ENCODE assay signal across 17 cellular contexts in the genomic region with DNA sequence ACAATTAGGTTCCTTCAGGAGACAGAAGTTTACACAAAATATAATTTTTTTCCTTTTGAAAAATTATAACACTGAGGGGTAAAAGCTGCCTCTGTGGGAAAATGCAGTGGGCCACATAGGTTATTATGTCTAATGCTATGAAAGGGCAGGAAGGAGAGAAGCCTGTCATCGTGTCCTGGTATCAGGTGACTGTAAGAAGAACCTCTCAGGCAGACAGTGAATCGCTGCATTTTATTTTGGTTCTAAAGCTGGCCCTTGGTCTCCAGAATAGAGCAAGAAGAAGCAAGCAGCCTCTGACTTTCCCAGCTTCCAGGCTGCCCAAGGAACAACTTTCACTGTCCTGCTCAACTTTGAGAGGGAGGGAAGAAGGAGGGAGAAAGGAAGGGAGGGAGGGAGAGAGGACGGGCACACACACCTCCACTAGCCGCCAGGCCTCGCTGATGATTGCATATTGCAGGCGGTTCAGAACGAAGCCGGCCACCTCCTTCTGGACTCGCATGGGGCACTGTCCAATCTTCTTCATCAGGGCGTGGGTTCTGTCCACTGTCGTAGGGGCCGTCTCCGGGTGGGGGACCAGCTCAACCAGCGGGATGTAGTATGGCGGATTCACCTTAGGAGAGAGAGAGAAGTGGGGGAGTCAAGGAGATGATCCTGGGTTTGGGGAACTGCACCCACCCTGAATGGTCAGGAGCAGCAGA.
A peak's percentile ranks its signal among the peaks of the same experiment; 100 is the strongest.
DNase-seq lines count a peak whose midpoint lies in the region; ATAC-seq, FAIRE-seq and TF ChIP-seq lines count a peak whose summit lies in the region.
"Had no signal": no experiment of that assay in that cellular context is flagged by ENCODE, and none has a peak within 500 bp of the region (broad histone marks: within the 10 kb centered on the region; RNA-seq: fewer than 3 reads in every experiment).

No MANE protein-coding gene starts in this region.

- intact Hi-C loops in Right ventricle myocardium superior (cut with DNase I) (no loop called here), cardiac septum (cut with DNase I) (no loop called here)

- no peaks in the 10 kb centered on the region for H3K27me3 Mint-ChIP-seq in activated T-cell treated with anti-CD3 and anti-CD28 coated beads, Interleukin-2, amount 50 U/mL, for 4 hours (ENCODE audit: low read depth)

- H3K9me3 Mint-ChIP-seq in activated T-cell treated with anti-CD3 and anti-CD28 coated beads, Interleukin-2, amount 50 U/mL, for 4 hours = no peaks in the 10 kb centered on the region
- H3K9me3 Mint-ChIP-seq: CD8-positive, alpha-beta memory T cell had no signal

- TF ChIP-seq CTCF in keratinocyte (optimal IDR thresholded peaks at IDR 0.05 in 1 of 3, IDR thresholded peaks at IDR 0.05 in 1 of 3, conservative IDR thresholded peaks at IDR 0.05 in 1 of 3; ENCODE audit: extremely low read depth in 1 of 3, insufficient read depth in 2 of 3, low read length in 3 of 3) = no peak

- H3K4me3 ChIP-seq in keratinocyte (ENCODE audit: control insufficient read depth in 2 of 3, extremely low read depth in 1 of 3, insufficient read depth in 2 of 3, low read depth in 1 of 3, low read length in 3 of 3) = no peak overlapping the region
- H3K4me3 ChIP-seq: PC-9 had no signal

- peak overlapping the region; percentile 60 for H3K27ac ChIP-seq in keratinocyte (ENCODE audit: control insufficient read depth, insufficient read depth, low read length)
- H3K27ac ChIP-seq: PC-9 had no signal

- no peaks in the 10 kb centered on the region for H3K9me3 ChIP-seq in keratinocyte (ENCODE audit: control insufficient read depth, low read depth, low read length)

- H3K4me2 ChIP-seq in keratinocyte (ENCODE audit: control insufficient read depth, extremely low read depth, insufficient read depth, low read depth, low read length) = no peak overlapping the region
- H3K4me2 ChIP-seq: PC-9 had no signal

- no peak for FAIRE-seq in keratinocyte (lab: Jason Lieb, UNC)
- FAIRE-seq: H54 had no signal

- no peaks in the 10 kb centered on the region for H3K9me1 ChIP-seq in keratinocyte (ENCODE audit: control insufficient read depth, extremely low read depth, insufficient read depth, low read length)

- no peaks in the 10 kb centered on the region for H4K20me1 ChIP-seq in keratinocyte (ENCODE audit: control insufficient read depth, extremely low read depth, insufficient read depth, low read length)

- H3K79me2 ChIP-seq in keratinocyte (ENCODE audit: control insufficient read depth, insufficient read depth, low read length) = no peaks in the 10 kb centered on the region

- H3K9ac ChIP-seq in keratinocyte (ENCODE audit: control insufficient read depth, extremely low read depth, insufficient read depth, low read length) = no peak overlapping the region

- no peak overlapping the region for H2AFZ ChIP-seq in keratinocyte (ENCODE audit: control insufficient read depth, low read length)
- H2AFZ ChIP-seq: PC-9 had no signal

- DNase-seq in Right ventricle myocardium superior (no peak), cardiac septum (ENCODE audit: low spot score) (no peak), NCI-H526 (lab: John Stamatoyannopoulos, UW) (peak; percentile 29 to 54), keratinocyte (ENCODE audit: low read depth, low spot score) (no peak), NOMO-1 (lab: John Stamatoyannopoulos, UW; ENCODE audit: unreplicated experiment in 2 of 2) (no peak), left lobe of liver (ENCODE audit: low spot score) (no peak)
- no peak for DNase-seq in activated T-cell treated with anti-CD3 and anti-CD28 coated beads, Interleukin-2, amount 50 U/mL, for 4 hours
- DNase-seq: AML-193; CD8-positive, alpha-beta memory T cell; EL; IMR-90; NCI-H187 treated with DMSO at 0.1 percent for 48 hours; NCI-H226; NCI-H748 treated with DMSO at 0.1 percent for 48 hours; PC-9; SHP77 treated with DMSO at 0.1 percent for 48 hours had no signal

- H3K4me3 Mint-ChIP-seq in activated T-cell treated with anti-CD3 and anti-CD28 coated beads, Interleukin-2, amount 50 U/mL, for 4 hours = no peak overlapping the region
- H3K4me3 Mint-ChIP-seq: CD8-positive, alpha-beta memory T cell had no signal

- no peaks in the 10 kb centered on the region for H3K36me3 ChIP-seq in keratinocyte (ENCODE audit: control insufficient read depth in 2 of 2, extremely low read depth in 1 of 2, insufficient read depth in 2 of 2, low read length in 2 of 2)

- H3K36me3 Mint-ChIP-seq in activated T-cell treated with anti-CD3 and anti-CD28 coated beads, Interleukin-2, amount 50 U/mL, for 4 hours (ENCODE audit: insufficient read depth) = peaks cover 24% of the 10 kb centered on the region

- dilution Hi-C loops in keratinocyte (cut with MboI; ENCODE audit: extremely low pct_ligation_motif_present, low sequenced_read_pairs) = no loop called here

- H3K27me3 ChIP-seq in keratinocyte (ENCODE audit: control insufficient read depth, extremely low read depth, insufficient read depth, low read length) = no peaks in the 10 kb centered on the region

- peaks cover 45% of the 10 kb centered on the region for H3K4me1 ChIP-seq in keratinocyte (ENCODE audit: control insufficient read depth, extremely low read depth, insufficient read depth, low read length)

- peaks cover 15% of the 10 kb centered on the region for H3K4me1 Mint-ChIP-seq in activated T-cell treated with anti-CD3 and anti-CD28 coated beads, Interleukin-2, amount 50 U/mL, for 4 hours (ENCODE audit: low read depth)

- peak; percentile 23 for ATAC-seq in Right ventricle myocardium superior (ENCODE audit: poor library complexity)
- ATAC-seq in activated T-cell treated with anti-CD3 and anti-CD28 coated beads, Interleukin-2, amount 50 U/mL, for 4 hours = no peak
- ATAC-seq in left lobe of liver = no peak

Comparison
In these comparisons a context has a peak if more than half of its experiments do, and no peak if none do; other contexts are left out.
1. DNase-seq: peak in NCI-H526 (2 of 2); none in Right ventricle myocardium superior (single experiment), cardiac septum (single experiment), keratinocyte (single experiment), NOMO-1 (0 of 2), activated T-cell treated with anti-CD3 and anti-CD28 coated beads, Interleukin-2, amount 50 U/mL, for 4 hours (single experiment) and left lobe of liver (single experiment).